ENCODE assay signal across 26 cellular contexts in genomic region chr22:29510542-29510941, GRCh38. TPM values are rescaled to one million over a fixed set of nuclear protein-coding genes. Genes with fewer than 3 reads are reported as not detected.
"Had no signal": no experiment of that assay in that cellular context is flagged by ENCODE, and none has a peak within 500 bp of the region (broad histone marks: within the 10 kb centered on the region; RNA-seq: fewer than 3 reads in every experiment).

No MANE protein-coding gene starts in this region.

- ATAC-seq: activated T-helper 17 cell treated with anti-CD3 and anti-CD28 coated beads, Interleukin-2, amount 50 U/mL, for 72 hours; esophagus mucosa; pancreas; WTC11 had no signal

- H3K9me3 Mint-ChIP-seq: activated T-helper 17 cell treated with anti-CD3 and anti-CD28 coated beads, Interleukin-2, amount 50 U/mL, for 72 hours; mesothelial cell of epicardium; naive B cell; neural crest cell; WTC11 had no signal

- H3K27ac Mint-ChIP-seq: mesothelial cell of epicardium, WTC11 had no signal

- H3K27me3 ChIP-seq: breast epithelium, pancreas, sigmoid colon, transverse colon had no signal

- H3K27me3 Mint-ChIP-seq: activated T-helper 17 cell treated with anti-CD3 and anti-CD28 coated beads, Interleukin-2, amount 50 U/mL, for 72 hours; naive B cell had no signal

- H3K9me3 ChIP-seq: breast epithelium, pancreas, prostate gland, sigmoid colon, transverse colon had no signal

- H3K4me1 ChIP-seq: breast epithelium, pancreas, prostate gland, sigmoid colon, transverse colon had no signal

- H3K4me1 Mint-ChIP-seq: activated T-helper 17 cell treated with anti-CD3 and anti-CD28 coated beads, Interleukin-2, amount 50 U/mL, for 72 hours; mesothelial cell of epicardium; neural crest cell; WTC11 had no signal

- H3K4me3 ChIP-seq: breast epithelium, pancreas, prostate gland, sigmoid colon, transverse colon had no signal

- H3K27ac ChIP-seq: breast epithelium, pancreas, prostate gland, sigmoid colon, transverse colon had no signal

- H3K4me3 Mint-ChIP-seq: activated T-helper 17 cell treated with anti-CD3 and anti-CD28 coated beads, Interleukin-2, amount 50 U/mL, for 72 hours; mesothelial cell of epicardium; neural crest cell; WTC11 had no signal

- DNase-seq: activated CD4-positive, alpha-beta T cell treated with anti-CD3 and anti-CD28 coated beads for 1 hour; activated CD4-positive, alpha-beta T cell treated with anti-CD3 and anti-CD28 coated beads, Interleukin-2, amount 50 U/mL, for 48 hours; activated gamma-delta T cell treated with Interleukin-2 at 50 U/mL for 16 hours; activated T-cell treated with anti-CD3 and anti-CD28 coated beads, Interleukin-2, amount 50 U/mL, for 1 hour; central memory CD4-positive, alpha-beta T cell; foreskin fibroblast; hypothalamus; naive B cell; nucleus accumbens; pancreas; retina; sigmoid colon; small intestine; stimulated activated CD4-positive, alpha-beta T cell treated with anti-CD3 and anti-CD28 coated beads, Interleukin-1b, Interleukin-23, amount 100 ng/mL, for 48 hours; stimulated activated CD4-positive, alpha-beta T cell treated with anti-CD3 and anti-CD28 coated beads, Interleukin-4, amount 100 ng/mL, for 4 hours; stimulated activated CD8-positive, alpha-beta memory T cell treated with anti-CD3 and anti-CD28 coated beads, Interleukin-4, amount 100 ng/mL, for 48 hours; stimulated activated naive CD4-positive, alpha-beta T cell treated with Interleukin-2 at 50 U/mL for 16 hours; T-helper 2 cell; transverse colon had no signal

RNA-seq across cellular contexts. Expression of gene NEFH, which starts 30.5 kb away (rescaled TPM):
- total RNA-seq: esophagus mucosa had no signal
